In genomic region chr11:120249279-120250022, GRCh38 we compare ENCODE assay signal across 24 cellular contexts. TPM values are rescaled to one million over a fixed set of nuclear protein-coding genes. Genes with fewer than 3 reads are reported as not detected.
DNase-seq lines count a peak whose midpoint lies in the region; ATAC-seq and TF ChIP-seq lines count a peak whose summit lies in the region.
"Had no signal": no experiment of that assay in that cellular context is flagged by ENCODE, and none has a peak within 500 bp of the region (broad histone marks: within the 10 kb centered on the region; RNA-seq: fewer than 3 reads in every experiment).

No MANE protein-coding gene starts in this region.

- H3K4me3 Mint-ChIP-seq in activated CD8-positive, alpha-beta memory T cell treated with anti-CD3 and anti-CD28 coated beads, Interleukin-2, amount 10 ng/mL, durations not matched to agents 7 days and 5 days: peak overlapping the region; percentile 21
- H3K4me3 Mint-ChIP-seq in endodermal cell: no peak overlapping the region
- H3K4me3 Mint-ChIP-seq: activated naive CD4-positive, alpha-beta T cell treated with anti-CD3 and anti-CD28 coated beads, Interleukin-2, amount 50 U/mL, for 24 hours; memory B cell; naive B cell had no signal

- ATAC-seq in activated CD8-positive, alpha-beta memory T cell treated with anti-CD3 and anti-CD28 coated beads, Interleukin-2, amount 10 ng/mL, durations not matched to agents 7 days and 5 days: no peak
- ATAC-seq in HCT116: no peak
- ATAC-seq in GM21717 (IDR thresholded peaks at IDR 0.05; ENCODE audit: unreplicated experiment): no peak
- ATAC-seq: right lobe of liver had no signal

- H3K36me3 Mint-ChIP-seq in activated CD8-positive, alpha-beta memory T cell treated with anti-CD3 and anti-CD28 coated beads, Interleukin-2, amount 10 ng/mL, durations not matched to agents 7 days and 5 days: peaks cover 16% of the 10 kb centered on the region
- no peaks in the 10 kb centered on the region for H3K36me3 Mint-ChIP-seq in endodermal cell (ENCODE audit: low read depth)
- H3K36me3 Mint-ChIP-seq: activated naive CD4-positive, alpha-beta T cell treated with anti-CD3 and anti-CD28 coated beads, Interleukin-2, amount 50 U/mL, for 24 hours; brain; memory B cell; naive B cell had no signal

- H3K4me1 ChIP-seq in HCT116 (ENCODE audit: control insufficient read depth in 1 of 2, insufficient read depth in 2 of 2, low read length in 2 of 2): peaks cover 12 to 22% of the 10 kb centered on the region in 2 experiments; a peak in 3 of 4 replicates
- peaks cover 30% of the 10 kb centered on the region for H3K4me1 ChIP-seq in OCI-LY3 (ENCODE audit: low read length)
- peaks cover 0 to 1% of the 10 kb centered on the region in 2 donors for H3K4me1 ChIP-seq in neuronal stem cell (ENCODE audit: control insufficient read depth in 2 of 2, insufficient read depth in 1 of 2, low read depth in 1 of 2, low read length in 2 of 2)
- no peaks in the 10 kb centered on the region for H3K4me1 ChIP-seq in endodermal cell (ENCODE audit: control insufficient read depth, insufficient read depth, low read length)
- H3K4me1 ChIP-seq in vagina: peaks cover 8% of the 10 kb centered on the region
- H3K4me1 ChIP-seq: colonic mucosa, right lobe of liver had no signal

- H3K27ac ChIP-seq in HCT116 (ENCODE audit: low read depth, low read length) (no peak overlapping the region), OCI-LY3 (ENCODE audit: low read length) (no peak overlapping the region), neuronal stem cell (replicated peaks; ENCODE audit: low read length) (no peak overlapping the region), endodermal cell (ENCODE audit: low read depth, low read length) (no peak overlapping the region), vagina (no peak overlapping the region)
- H3K27ac ChIP-seq: colonic mucosa, parathyroid adenoma, right lobe of liver, thoracic aorta had no signal

- no peak overlapping the region for H3K14ac ChIP-seq in neuronal stem cell (ENCODE audit: low read length)

- intact Hi-C loops in HCT116 (cut with micrococcal nuclease): no loop called here
- intact Hi-C loops in vagina (cut with DNase I): no loop called here

- no peak overlapping the region for H2BK15ac ChIP-seq in neuronal stem cell (ENCODE audit: low read length)

- H3K27me3 Mint-ChIP-seq in activated CD8-positive, alpha-beta memory T cell treated with anti-CD3 and anti-CD28 coated beads, Interleukin-2, amount 10 ng/mL, durations not matched to agents 7 days and 5 days: peaks cover 68% of the 10 kb centered on the region
- peaks cover 47% of the 10 kb centered on the region for H3K27me3 Mint-ChIP-seq in endodermal cell (ENCODE audit: insufficient read depth)

- TF ChIP-seq RAD21 in HCT116 (IDR thresholded peaks at IDR 0.05; ENCODE audit: low read depth): no peak

- no CpG with 5 or more reads among the region's 7 CpGs for WGBS in neuronal stem cell (ENCODE audit: extremely low coverage in 2 of 2, insufficient read length in 2 of 2, insufficient replicate concordance in 1 of 2), 2 donors
- WGBS in endodermal cell (ENCODE audit: insufficient coverage in 1 of 2, insufficient read length in 1 of 2), 2 experiments: 85 to 100% methylated on average over 3 to 7 of the region's 7 CpGs

- no TSS peak for BruUV-seq in HCT116 (replicated peaks; lab: Mats Ljungman, UMichigan)

- RAD21 ChIA-PET in HCT116 (lab: Charles Lee; ENCODE audit: low non-redundant PET in 1 of 2, low total read pairs in 2 of 2, uncharacterized antibody in 2 of 2, unreplicated experiment in 2 of 2): no interaction called here

- no peak overlapping the region for H3K23ac ChIP-seq in neuronal stem cell (ENCODE audit: low read depth, low read length, poor library complexity)

- H3K9ac ChIP-seq in HCT116 (ENCODE audit: low read length) (peak overlapping the region; percentile 10; the same call in 1 of the 2 replicates), OCI-LY3 (ENCODE audit: low read length) (no peak overlapping the region), neuronal stem cell (ENCODE audit: low read depth, low read length, poor library complexity) (no peak overlapping the region), endodermal cell (ENCODE audit: extremely low read depth, low read length, poor library complexity, severe bottlenecking) (no peak overlapping the region)
- H3K9ac ChIP-seq: parathyroid adenoma had no signal

- peaks cover 57% of the 10 kb centered on the region for H3K4me1 Mint-ChIP-seq in activated CD8-positive, alpha-beta memory T cell treated with anti-CD3 and anti-CD28 coated beads, Interleukin-2, amount 10 ng/mL, durations not matched to agents 7 days and 5 days
- peaks cover 18% of the 10 kb centered on the region for H3K4me1 Mint-ChIP-seq in endodermal cell
- H3K4me1 Mint-ChIP-seq: memory B cell, naive B cell had no signal

- POLR2A ChIA-PET in HCT116 (lab: Charles Lee): interaction anchor here (1.4 to 2.1 kb wide), 2 partner anchors 13 to 54 kb away, joined by 5 to 11 read pairs; no protein-coding TSS in a partner anchor

- no peak overlapping the region for H3K4ac ChIP-seq in neuronal stem cell (ENCODE audit: low read length)

- H3K9me3 ChIP-seq in HCT116 (ENCODE audit: control insufficient read depth in 1 of 2, insufficient read depth in 1 of 2, low read depth in 1 of 2, low read length in 2 of 2) (no peaks in the 10 kb centered on the region), OCI-LY3 (ENCODE audit: insufficient read depth, low read length) (no peaks in the 10 kb centered on the region), neuronal stem cell (replicated peaks in 1 of 2; ENCODE audit: control insufficient read depth in 2 of 2, insufficient read depth in 1 of 2, low read depth in 1 of 2, low read length in 2 of 2) (no peaks in the 10 kb centered on the region), endodermal cell (ENCODE audit: control insufficient read depth, low read length) (no peaks in the 10 kb centered on the region), vagina (no peaks in the 10 kb centered on the region)
- H3K9me3 ChIP-seq: colonic mucosa, right lobe of liver, thoracic aorta had no signal

- H3K27me3 ChIP-seq in HCT116 (ENCODE audit: insufficient read depth, low read length) (peaks cover 7% of the 10 kb centered on the region; the same call in 1 of the 2 replicates), OCI-LY3 (ENCODE audit: low read depth, low read length) (peaks cover 85% of the 10 kb centered on the region), neuronal stem cell (ENCODE audit: control insufficient read depth in 3 of 3, insufficient read depth in 3 of 3, low read depth in 1 of 3, low read length in 3 of 3) (peaks cover 0 to 67% (median 2%) of the 10 kb centered on the region in 3 experiments), endodermal cell (ENCODE audit: control insufficient read depth, insufficient read depth, low read length, poor library complexity, severe bottlenecking) (peaks cover 5% of the 10 kb centered on the region), vagina (no peaks in the 10 kb centered on the region)
- H3K27me3 ChIP-seq: colonic mucosa, right lobe of liver had no signal

- H3K36me3 ChIP-seq in HCT116 (ENCODE audit: control insufficient read depth in 1 of 2, insufficient read depth in 2 of 2, low read length in 2 of 2): no peaks in the 10 kb centered on the region
- no peaks in the 10 kb centered on the region for H3K36me3 ChIP-seq in OCI-LY3 (replicated peaks; ENCODE audit: low read depth, low read length)
- H3K36me3 ChIP-seq in neuronal stem cell (replicated peaks in 1 of 2; ENCODE audit: control insufficient read depth in 2 of 2, insufficient read depth in 2 of 2, low read length in 2 of 2): no peaks in the 10 kb centered on the region
- H3K36me3 ChIP-seq in endodermal cell (ENCODE audit: control insufficient read depth, insufficient read depth, low read length): no peaks in the 10 kb centered on the region
- H3K36me3 ChIP-seq in vagina: no peaks in the 10 kb centered on the region
- H3K36me3 ChIP-seq: colonic mucosa, right lobe of liver, thoracic aorta had no signal

- H3K4me2 ChIP-seq in HCT116 (ENCODE audit: low read length) (peak overlapping the region; percentile 75), OCI-LY3 (ENCODE audit: low read length) (peak overlapping the region; percentile 67), neuronal stem cell (ENCODE audit: insufficient read depth, low read length, poor library complexity, severe bottlenecking) (no peak overlapping the region)

- H4K8ac ChIP-seq in neuronal stem cell (ENCODE audit: low read depth, low read length): no peak overlapping the region

- H2AK5ac ChIP-seq in neuronal stem cell (ENCODE audit: low read depth, low read length): no peak overlapping the region

- CTCF ChIA-PET in activated CD8-positive, alpha-beta memory T cell treated with anti-CD3 and anti-CD28 coated beads, Interleukin-2, amount 10 ng/mL, durations not matched to agents 7 days and 5 days (lab: Charles Lee): interaction anchor here (0.7 to 10.2 kb wide), 7 partner anchors 9 to 87 kb away, joined by 3 to 161 read pairs (median 4); partner anchors contain the start of gene ARHGEF12
- CTCF ChIA-PET in HCT116 (lab: Charles Lee): interaction anchor here (0.6 to 2.2 kb wide), 5 partner anchors 45 to 66 kb away, joined by 3 to 8 read pairs (median 5); no protein-coding TSS in a partner anchor

- no peaks in the 10 kb centered on the region for H3K9me3 Mint-ChIP-seq in activated CD8-positive, alpha-beta memory T cell treated with anti-CD3 and anti-CD28 coated beads, Interleukin-2, amount 10 ng/mL, durations not matched to agents 7 days and 5 days (ENCODE audit: low read depth)
- no peaks in the 10 kb centered on the region for H3K9me3 Mint-ChIP-seq in endodermal cell
- H3K9me3 Mint-ChIP-seq: activated naive CD4-positive, alpha-beta T cell treated with anti-CD3 and anti-CD28 coated beads, Interleukin-2, amount 50 U/mL, for 24 hours; brain; memory B cell had no signal

- no peak overlapping the region for H2BK120ac ChIP-seq in neuronal stem cell (ENCODE audit: low read depth, low read length)

- no peak overlapping the region for H3K4me3 ChIP-seq in HCT116 (replicated peaks in 1 of 2; ENCODE audit: low read depth in 1 of 2, low read length in 2 of 2)
- H3K4me3 ChIP-seq in OCI-LY3 (ENCODE audit: low read length): no peak overlapping the region
- H3K4me3 ChIP-seq in neuronal stem cell (ENCODE audit: low read length in 2 of 2): no peak overlapping the region
- H3K4me3 ChIP-seq in endodermal cell (ENCODE audit: low read length): no peak overlapping the region
- H3K4me3 ChIP-seq in vagina: no peak overlapping the region
- H3K4me3 ChIP-seq: colonic mucosa, right lobe of liver, thoracic aorta had no signal

- H4K91ac ChIP-seq in neuronal stem cell (ENCODE audit: low read depth, low read length, poor library complexity): no peak overlapping the region

- DNase-seq in activated CD8-positive, alpha-beta memory T cell treated with anti-CD3 and anti-CD28 coated beads, Interleukin-2, amount 10 ng/mL, durations not matched to agents 7 days and 5 days: no peak
- DNase-seq in activated CD8-positive, alpha-beta memory T cell treated with anti-CD3 and anti-CD28 coated beads for 24 hours: no peak
- no peak for DNase-seq in HCT116 (ENCODE audit: low read depth, low spot score)
- DNase-seq in neuronal stem cell (ENCODE audit: low spot score): no peak
- DNase-seq in endodermal cell: no peak
- no peak for DNase-seq in vagina (ENCODE audit: extremely low spot score in 2 of 2)
- DNase-seq: activated CD4-positive, alpha-beta T cell treated with anti-CD3 and anti-CD28 coated beads for 48 hours; colonic mucosa; glutamatergic neuron; GOT3; Karpas-422; naive B cell; NCI-H1092 treated with DMSO at 0.1 percent for 48 hours; NCI-H2081 treated with DMSO at 0.1 percent for 48 hours; right lobe of liver; Right ventricle myocardium superior had no signal

- no peaks in the 10 kb centered on the region for H3K9me2 ChIP-seq in HCT116 (ENCODE audit: insufficient read depth)

- peak overlapping the region; percentile 78 for H3K27ac Mint-ChIP-seq in activated CD8-positive, alpha-beta memory T cell treated with anti-CD3 and anti-CD28 coated beads, Interleukin-2, amount 10 ng/mL, durations not matched to agents 7 days and 5 days
- H3K27ac Mint-ChIP-seq in endodermal cell: no peak overlapping the region
- H3K27ac Mint-ChIP-seq: memory B cell had no signal

- H3K79me1 ChIP-seq in neuronal stem cell (ENCODE audit: low read depth, low read length): no peaks in the 10 kb centered on the region

- no peaks in the 10 kb centered on the region for H3K79me2 ChIP-seq in HCT116 (ENCODE audit: insufficient read depth, low read length)
- H3K79me2 ChIP-seq in OCI-LY3 (ENCODE audit: low read length): no peaks in the 10 kb centered on the region
- H3K79me2 ChIP-seq: parathyroid adenoma had no signal

- TF ChIP-seq CTCF in HCT116 (IDR thresholded peaks at IDR 0.05 in 2 of 3, conservative IDR thresholded peaks at IDR 0.05 in 1 of 3; ENCODE audit: borderline replicate concordance in 1 of 3, insufficient read depth in 1 of 3, low read depth in 2 of 3, low read length in 2 of 3) (no peak), OCI-LY3 (IDR thresholded peaks at IDR 0.05; ENCODE audit: low read depth, low read length) (no peak), endodermal cell (conservative IDR thresholded peaks at IDR 0.05) (no peak), vagina (IDR thresholded peaks at IDR 0.05) (no peak)

- H4K20me1 ChIP-seq in HCT116 (ENCODE audit: insufficient read depth) (no peaks in the 10 kb centered on the region), OCI-LY3 (ENCODE audit: insufficient read depth, low read length) (peaks cover 18% of the 10 kb centered on the region; the same call in 1 of the 2 replicates)

- no peak overlapping the region for H2BK12ac ChIP-seq in neuronal stem cell (ENCODE audit: low read length)

- peak overlapping the region; percentile 32 for H3K18ac ChIP-seq in neuronal stem cell (ENCODE audit: low read length)

- peak overlapping the region; percentile 42 for H2AFZ ChIP-seq in HCT116 (ENCODE audit: low read depth, low read length, poor library complexity, severe bottlenecking)
- H2AFZ ChIP-seq in OCI-LY3 (ENCODE audit: low read depth, low read length): no peak overlapping the region
- H2AFZ ChIP-seq in neuronal stem cell (ENCODE audit: low read length): no peak overlapping the region
- H2AFZ ChIP-seq: parathyroid adenoma had no signal

- H2BK5ac ChIP-seq in neuronal stem cell (ENCODE audit: low read length): no peak overlapping the region

- TF ChIP-seq POLR2A in HCT116 (IDR thresholded peaks at IDR 0.05; ENCODE audit: borderline replicate concordance, extremely low read depth, insufficient read depth, insufficient read length): no peak
- TF ChIP-seq POLR2A in vagina (IDR thresholded peaks at IDR 0.05): no peak

RNA-seq across cellular contexts. Expression of gene POU2F3, which starts 9.5 kb away (rescaled TPM):
- total RNA-seq in activated CD8-positive, alpha-beta memory T cell treated with anti-CD3 and anti-CD28 coated beads, Interleukin-2, amount 10 ng/mL, durations not matched to agents 7 days and 5 days: not detected
- total RNA-seq in HCT116 (2021; ENCODE audit: unreplicated experiment) (0.15 TPM), endodermal cell (under 1 TPM in 1 of 2 donors, not detected in 1; 0.46 TPM), vagina (2.7 TPM)
- 0.12 and 0.26 TPM in 2 replicates for polyA plus RNA-seq in HCT116 (2012)
- 0.03 TPM for polyA plus RNA-seq in neuronal stem cell (2013, experiment 1 of 2)
- polyA plus RNA-seq in neuronal stem cell (2013, experiment 2 of 2): 0.03 TPM
- 0.18 TPM for polyA plus RNA-seq in endodermal cell (2013, experiment 1 of 2)
- polyA plus RNA-seq in endodermal cell (2013, experiment 2 of 2): 0.12 TPM
- total RNA-seq: NCI-H460, right lobe of liver, Right ventricle myocardium superior, thoracic aorta had no signal

RNA-seq across cellular contexts. Expression of gene OAF, which starts 38.6 kb away (rescaled TPM):
- total RNA-seq in activated CD8-positive, alpha-beta memory T cell treated with anti-CD3 and anti-CD28 coated beads, Interleukin-2, amount 10 ng/mL, durations not matched to agents 7 days and 5 days: 10 to 100 TPM in 1 of 2 experiments, 1 to 10 TPM in 1; 6.5 to 10.5 TPM
- 32.3 TPM for total RNA-seq in HCT116 (2021; ENCODE audit: unreplicated experiment)
- 24.3 and 26.3 TPM in 2 replicates for polyA plus RNA-seq in HCT116 (2012)
- polyA plus RNA-seq in neuronal stem cell (2013, experiment 1 of 2): 2.1 TPM
- 2.0 TPM for polyA plus RNA-seq in neuronal stem cell (2013, experiment 2 of 2)
- total RNA-seq in endodermal cell: 1 to 10 TPM; 1.7 to 3.6 TPM
- 15.1 TPM for polyA plus RNA-seq in endodermal cell (2013, experiment 1 of 2)
- polyA plus RNA-seq in endodermal cell (2013, experiment 2 of 2): 14.4 TPM
- total RNA-seq in vagina: 56.7 TPM
